ENCODE assay signal across 16 cellular contexts in the genomic region with DNA sequence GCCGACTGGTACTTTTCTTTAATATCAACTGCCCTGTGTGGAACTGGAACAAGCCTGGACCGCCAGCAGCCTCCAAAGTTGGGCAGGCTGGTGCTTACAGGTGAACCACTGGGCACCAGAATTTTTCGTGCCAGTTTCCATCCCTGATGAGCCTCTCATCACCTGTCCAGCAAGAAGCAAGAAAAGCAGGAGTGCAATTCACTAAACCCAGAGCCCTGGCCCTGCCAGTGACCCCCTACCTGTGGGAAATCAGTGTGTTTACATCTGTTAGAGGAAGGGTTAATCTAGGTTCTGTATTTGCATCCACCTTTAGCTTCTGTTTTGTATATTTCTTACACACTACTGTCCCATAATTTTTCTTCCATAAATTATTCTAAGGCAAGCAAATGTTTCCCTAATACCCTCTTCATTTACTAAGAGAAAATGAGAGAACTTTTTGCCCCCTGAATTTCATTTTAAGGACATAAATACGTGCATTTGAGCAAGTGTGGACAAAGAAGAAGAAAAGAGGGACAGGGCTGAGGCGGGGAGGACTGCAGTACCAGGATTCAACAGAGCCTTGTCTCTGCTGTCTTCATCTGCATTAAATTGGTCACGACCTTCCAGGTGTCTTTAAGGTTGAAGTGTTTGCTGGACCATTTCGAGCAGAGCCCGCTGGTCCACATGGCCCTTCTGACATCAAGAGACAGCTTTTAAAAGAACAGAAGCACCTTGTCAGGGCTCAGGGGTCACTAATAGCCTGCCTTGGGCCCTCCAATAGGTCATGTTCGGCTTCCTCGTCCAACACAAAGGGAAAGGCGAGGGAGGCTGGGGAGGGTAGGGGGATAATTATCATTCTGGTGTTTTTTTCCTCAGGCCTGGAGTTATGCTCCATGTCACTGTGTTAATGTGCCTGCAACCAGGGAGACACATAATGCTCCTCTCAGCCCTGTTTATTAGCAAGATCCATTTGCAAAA.
"Had no signal": no experiment of that assay in that cellular context is flagged by ENCODE, and none has a peak within 500 bp of the region (broad histone marks: within the 10 kb centered on the region; RNA-seq: fewer than 3 reads in every experiment).

No MANE protein-coding gene starts in this region.

- H3K36me3 ChIP-seq: neutrophil, thoracic aorta had no signal

- H3K27me3 ChIP-seq: neutrophil had no signal

- H3K4me3 ChIP-seq: thoracic aorta had no signal

- DNase-seq: activated CD4-positive, alpha-beta T cell treated with anti-CD3 and anti-CD28 coated beads, Interleukin-2, amount 10 ng/mL, durations not matched to agents 7 days and 5 days; activated CD4-positive, CD25-positive, alpha-beta regulatory T cell; activated CD8-positive, alpha-beta memory T cell treated with anti-CD3 and anti-CD28 coated beads, Interleukin-2, amount 50 U/mL, for 48 hours; activated gamma-delta T cell treated with Interleukin-2 at 50 U/mL for 16 hours; activated naive CD8-positive, alpha-beta T cell treated with anti-CD3 and anti-CD28 coated beads, Interleukin-2, amount 10 ng/mL, durations not matched to agents 7 days and 5 days; activated T-cell treated with anti-CD3 and anti-CD28 coated beads, Interleukin-2, amount 50 U/mL, for 72 hours; cerebellar nuclear complex; effector CD8-positive, alpha-beta T cell; foreskin melanocyte; head of caudate nucleus; left colon had no signal

- H3K36me3 Mint-ChIP-seq: activated naive CD8-positive, alpha-beta T cell treated with anti-CD3 and anti-CD28 coated beads, Interleukin-2, amount 10 ng/mL, durations not matched to agents 7 days and 5 days; stimulated activated effector memory CD8-positive, alpha-beta T cell treated with anti-CD3 and anti-CD28 coated beads, Interleukin-12 subunit alpha, Interleukin-12 subunit beta, amount 100 ng/mL, for 72 hours had no signal

- H3K9me3 ChIP-seq: neutrophil, thoracic aorta had no signal

- H3K4me1 ChIP-seq: parathyroid adenoma had no signal

- H3K27ac ChIP-seq: neutrophil, parathyroid adenoma, thoracic aorta had no signal

- H3K9me3 Mint-ChIP-seq: activated CD4-positive, alpha-beta T cell treated with anti-CD3 and anti-CD28 coated beads, Interleukin-2, amount 10 ng/mL, durations not matched to agents 7 days and 5 days had no signal

- H3K27me3 Mint-ChIP-seq: activated CD4-positive, alpha-beta T cell treated with anti-CD3 and anti-CD28 coated beads, Interleukin-2, amount 10 ng/mL, durations not matched to agents 7 days and 5 days; activated naive CD8-positive, alpha-beta T cell treated with anti-CD3 and anti-CD28 coated beads, Interleukin-2, amount 10 ng/mL, durations not matched to agents 7 days and 5 days; brain had no signal

- H3K27ac Mint-ChIP-seq: activated CD4-positive, alpha-beta T cell treated with anti-CD3 and anti-CD28 coated beads, Interleukin-2, amount 10 ng/mL, durations not matched to agents 7 days and 5 days; activated naive CD8-positive, alpha-beta T cell treated with anti-CD3 and anti-CD28 coated beads, Interleukin-2, amount 10 ng/mL, durations not matched to agents 7 days and 5 days; activated T-cell treated with anti-CD3 and anti-CD28 coated beads, Interleukin-2, amount 50 U/mL, for 72 hours; stimulated activated effector memory CD8-positive, alpha-beta T cell treated with anti-CD3 and anti-CD28 coated beads, Interleukin-12 subunit alpha, Interleukin-12 subunit beta, amount 100 ng/mL, for 72 hours had no signal

- H3K4me3 Mint-ChIP-seq: activated CD4-positive, alpha-beta T cell treated with anti-CD3 and anti-CD28 coated beads, Interleukin-2, amount 10 ng/mL, durations not matched to agents 7 days and 5 days; activated naive CD8-positive, alpha-beta T cell treated with anti-CD3 and anti-CD28 coated beads, Interleukin-2, amount 10 ng/mL, durations not matched to agents 7 days and 5 days; activated T-cell treated with anti-CD3 and anti-CD28 coated beads, Interleukin-2, amount 50 U/mL, for 72 hours; stimulated activated effector memory CD8-positive, alpha-beta T cell treated with anti-CD3 and anti-CD28 coated beads, Interleukin-12 subunit alpha, Interleukin-12 subunit beta, amount 100 ng/mL, for 72 hours had no signal

- H3K4me1 Mint-ChIP-seq: activated CD4-positive, alpha-beta T cell treated with anti-CD3 and anti-CD28 coated beads, Interleukin-2, amount 10 ng/mL, durations not matched to agents 7 days and 5 days; activated naive CD8-positive, alpha-beta T cell treated with anti-CD3 and anti-CD28 coated beads, Interleukin-2, amount 10 ng/mL, durations not matched to agents 7 days and 5 days; stimulated activated effector memory CD8-positive, alpha-beta T cell treated with anti-CD3 and anti-CD28 coated beads, Interleukin-12 subunit alpha, Interleukin-12 subunit beta, amount 100 ng/mL, for 72 hours had no signal
